Comparison of ENCODE assay signal across 11 cellular contexts in the genomic region with DNA sequence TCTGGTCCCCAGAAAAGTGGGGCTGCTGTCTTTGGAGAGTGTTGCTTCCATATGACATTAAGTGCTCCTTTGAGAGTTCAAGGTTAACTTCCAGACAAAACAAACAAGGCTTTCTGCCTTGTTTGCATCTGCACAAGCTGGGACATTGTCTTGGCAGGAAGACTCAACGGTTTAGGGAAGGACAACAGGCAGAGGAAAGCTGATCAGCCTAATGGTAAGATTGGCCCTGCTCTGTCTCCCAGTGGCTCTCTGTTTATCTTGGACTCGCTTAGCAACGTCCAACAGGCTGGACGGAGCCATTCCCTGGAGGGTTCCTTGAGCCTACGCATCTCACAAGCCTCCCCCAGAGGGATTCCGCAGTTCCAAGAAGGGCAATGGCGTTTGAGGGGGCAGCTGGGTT.
DNase-seq lines count a peak whose midpoint lies in the region; ATAC-seq and TF ChIP-seq lines count a peak whose summit lies in the region.
"Had no signal": no experiment of that assay in that cellular context is flagged by ENCODE, and none has a peak within 500 bp of the region (broad histone marks: within the 10 kb centered on the region; RNA-seq: fewer than 3 reads in every experiment).

No MANE protein-coding gene starts in this region.

- H3K36me3 Mint-ChIP-seq in activated naive CD4-positive, alpha-beta T cell treated with anti-CD3 and anti-CD28 coated beads, Interleukin-2, amount 10 ng/mL, durations not matched to agents 7 days and 5 days, result peaks cover 1% of the 10 kb centered on the region
- H3K36me3 Mint-ChIP-seq: stimulated activated effector memory CD8-positive, alpha-beta T cell treated with anti-CD3 and anti-CD28 coated beads, Interleukin-12 subunit alpha, Interleukin-12 subunit beta, amount 100 ng/mL, for 72 hours had no signal

- peaks cover 11% of the 10 kb centered on the region for H3K4me1 Mint-ChIP-seq in activated naive CD4-positive, alpha-beta T cell treated with anti-CD3 and anti-CD28 coated beads, Interleukin-2, amount 10 ng/mL, durations not matched to agents 7 days and 5 days
- H3K4me1 Mint-ChIP-seq: stimulated activated effector memory CD8-positive, alpha-beta T cell treated with anti-CD3 and anti-CD28 coated beads, Interleukin-12 subunit alpha, Interleukin-12 subunit beta, amount 100 ng/mL, for 72 hours had no signal

- peak overlapping the region; percentile 69 for H3K9ac ChIP-seq in mesenchymal stem cell (ENCODE audit: low read length)

- H3K9me3 ChIP-seq in esophagus muscularis mucosa (no peaks in the 10 kb centered on the region), mesenchymal stem cell (ENCODE audit: control insufficient read depth, low read length) (no peaks in the 10 kb centered on the region), thyroid gland (no peaks in the 10 kb centered on the region)

- peak overlapping the region; percentile 90 for H4K91ac ChIP-seq in mesenchymal stem cell (ENCODE audit: low read length)

- no peak for ATAC-seq in HG02870 (IDR thresholded peaks at IDR 0.05; ENCODE audit: unreplicated experiment)
- ATAC-seq: stimulated activated effector memory CD8-positive, alpha-beta T cell treated with anti-CD3 and anti-CD28 coated beads, Interleukin-12 subunit alpha, Interleukin-12 subunit beta, amount 100 ng/mL, for 72 hours had no signal

- H2BK15ac ChIP-seq in mesenchymal stem cell (ENCODE audit: low read depth, poor library complexity, severe bottlenecking), result no peak overlapping the region

- no peak overlapping the region for H3K4me3 Mint-ChIP-seq in activated naive CD4-positive, alpha-beta T cell treated with anti-CD3 and anti-CD28 coated beads, Interleukin-2, amount 10 ng/mL, durations not matched to agents 7 days and 5 days
- H3K4me3 Mint-ChIP-seq: activated T-helper 1 cell treated with anti-CD3 and anti-CD28 coated beads, Interleukin-12 subunit alpha, Interleukin-12 subunit beta, Interleukin-2, Interleukin-4 antibody, amounts not matched to agents 30 ng/mL and 10 ng/mL and 1 ng/mL, durations not matched to agents 14 hours and 24 hours and 36 hours; stimulated activated effector memory CD8-positive, alpha-beta T cell treated with anti-CD3 and anti-CD28 coated beads, Interleukin-12 subunit alpha, Interleukin-12 subunit beta, amount 100 ng/mL, for 72 hours had no signal

- H3K9me3 Mint-ChIP-seq in activated naive CD4-positive, alpha-beta T cell treated with anti-CD3 and anti-CD28 coated beads, Interleukin-2, amount 10 ng/mL, durations not matched to agents 7 days and 5 days, result peaks cover 5% of the 10 kb centered on the region
- H3K9me3 Mint-ChIP-seq: activated T-helper 1 cell treated with anti-CD3 and anti-CD28 coated beads, Interleukin-12 subunit alpha, Interleukin-12 subunit beta, Interleukin-2, Interleukin-4 antibody, amounts not matched to agents 30 ng/mL and 10 ng/mL and 1 ng/mL, durations not matched to agents 14 hours and 24 hours and 36 hours; stimulated activated effector memory CD8-positive, alpha-beta T cell treated with anti-CD3 and anti-CD28 coated beads, Interleukin-12 subunit alpha, Interleukin-12 subunit beta, amount 100 ng/mL, for 72 hours had no signal

- H3K4me2 ChIP-seq in mesenchymal stem cell (ENCODE audit: low read length, poor library complexity, severe bottlenecking), result no peak overlapping the region

- peak; percentile 2 for DNase-seq in NCI-H187 treated with DMSO at 0.1 percent for 48 hours (lab: John Stamatoyannopoulos, UW)
- no peak for DNase-seq in NCI-H187 (lab: John Stamatoyannopoulos, UW)
- DNase-seq in esophagus muscularis mucosa (ENCODE audit: extremely low spot score), result peak; percentile 74
- peak; percentile 81 for DNase-seq in mesenchymal stem cell
- DNase-seq in thyroid gland, result no peak
- DNase-seq in activated naive CD4-positive, alpha-beta T cell treated with anti-CD3 and anti-CD28 coated beads, Interleukin-2, amount 10 ng/mL, durations not matched to agents 7 days and 5 days, result no peak
- no peak for DNase-seq in NOMO-1 (lab: John Stamatoyannopoulos, UW; ENCODE audit: unreplicated experiment in 2 of 2)
- DNase-seq: NCI-H510A treated with DMSO at 0.1 percent for 48 hours had no signal

- H2BK120ac ChIP-seq in mesenchymal stem cell (ENCODE audit: low read depth, low read length), result peak overlapping the region; percentile 75

- H3K18ac ChIP-seq in mesenchymal stem cell (ENCODE audit: low read depth in 1 of 2, low read length in 2 of 2), result peak overlapping the region; percentile 80 to 91

- TF ChIP-seq CTCF in esophagus muscularis mucosa (IDR thresholded peaks at IDR 0.05) (no peak), thyroid gland (IDR thresholded peaks at IDR 0.05) (no peak)

- H3K14ac ChIP-seq in mesenchymal stem cell (ENCODE audit: low read length in 2 of 2), result no peak overlapping the region

- H3K36me3 ChIP-seq in esophagus muscularis mucosa, result no peaks in the 10 kb centered on the region
- H3K36me3 ChIP-seq in mesenchymal stem cell (ENCODE audit: control insufficient read depth in 1 of 2, insufficient read depth in 2 of 2, low read depth in 1 of 2, low read length in 2 of 2), result no peaks in the 10 kb centered on the region
- H3K36me3 ChIP-seq in thyroid gland, result no peaks in the 10 kb centered on the region

- H3K4me1 ChIP-seq in esophagus muscularis mucosa (peaks cover 14 to 30% (median 28%) of the 10 kb centered on the region in 4 donors), mesenchymal stem cell (ENCODE audit: control insufficient read depth, insufficient read depth, low read depth, low read length) (peaks cover 12% of the 10 kb centered on the region), thyroid gland (peaks cover 31 to 43% of the 10 kb centered on the region in 2 donors)

- H3K4me3 ChIP-seq in esophagus muscularis mucosa, result no peak overlapping the region
- no peak overlapping the region for H3K4me3 ChIP-seq in mesenchymal stem cell (ENCODE audit: insufficient read depth in 1 of 2, low read depth in 1 of 2, low read length in 2 of 2)
- H3K4me3 ChIP-seq in thyroid gland (replicated peaks in 1 of 3), result no peak overlapping the region

- WGBS in esophagus muscularis mucosa, result 60% methylated on average over 7 of the region's 7 CpGs
- 43% methylated on average over 5 of the region's 7 CpGs for WGBS in mesenchymal stem cell
- 32 to 52% methylated on average over 7 of the region's 7 CpGs for WGBS in thyroid gland, 2 donors

- no peak overlapping the region for H2AK5ac ChIP-seq in mesenchymal stem cell (ENCODE audit: low read length, severe bottlenecking)

- no peak overlapping the region for H3K23ac ChIP-seq in mesenchymal stem cell (ENCODE audit: low read length in 2 of 2)

- peak overlapping the region; percentile 2 to 39 for H3K4ac ChIP-seq in mesenchymal stem cell (ENCODE audit: low read depth in 1 of 2, low read length in 2 of 2)

- TF ChIP-seq EP300 in esophagus muscularis mucosa (IDR thresholded peaks at IDR 0.05), result no peak

- H3K79me1 ChIP-seq in mesenchymal stem cell (replicated peaks; ENCODE audit: low read length, poor library complexity, severe bottlenecking), result peaks cover 3% of the 10 kb centered on the region

- no peak overlapping the region for H2BK5ac ChIP-seq in mesenchymal stem cell (ENCODE audit: low read depth, low read length, poor library complexity, severe bottlenecking)

- H3K27ac ChIP-seq in esophagus muscularis mucosa (replicated peaks in 1 of 4) (no peak overlapping the region), mesenchymal stem cell (ENCODE audit: low read length, poor library complexity, severe bottlenecking) (no peak overlapping the region), thyroid gland (peak overlapping the region in 2 of 3 donors; percentile 15 to 35)

- TF ChIP-seq POLR2A in esophagus muscularis mucosa (IDR thresholded peaks at IDR 0.05; ENCODE audit: low read depth), result no peak
- TF ChIP-seq POLR2A in thyroid gland (IDR thresholded peaks at IDR 0.05), result no peak

- intact Hi-C loops in esophagus muscularis mucosa (cut with DNase I), result no loop called here
- intact Hi-C loops in thyroid gland (cut with DNase I), result no loop called here

- H3K27ac Mint-ChIP-seq in activated naive CD4-positive, alpha-beta T cell treated with anti-CD3 and anti-CD28 coated beads, Interleukin-2, amount 10 ng/mL, durations not matched to agents 7 days and 5 days, result no peak overlapping the region
- H3K27ac Mint-ChIP-seq: activated T-helper 1 cell treated with anti-CD3 and anti-CD28 coated beads, Interleukin-12 subunit alpha, Interleukin-12 subunit beta, Interleukin-2, Interleukin-4 antibody, amounts not matched to agents 30 ng/mL and 10 ng/mL and 1 ng/mL, durations not matched to agents 14 hours and 24 hours and 36 hours; stimulated activated effector memory CD8-positive, alpha-beta T cell treated with anti-CD3 and anti-CD28 coated beads, Interleukin-12 subunit alpha, Interleukin-12 subunit beta, amount 100 ng/mL, for 72 hours had no signal

- H2BK12ac ChIP-seq in mesenchymal stem cell (ENCODE audit: low read length in 2 of 2), result peak overlapping the region; percentile 40 to 90

- CTCF ChIA-PET in activated naive CD4-positive, alpha-beta T cell treated with anti-CD3 and anti-CD28 coated beads, Interleukin-2, amount 10 ng/mL, durations not matched to agents 7 days and 5 days (lab: Charles Lee), result no interaction called here

- H3K27me3 Mint-ChIP-seq in activated naive CD4-positive, alpha-beta T cell treated with anti-CD3 and anti-CD28 coated beads, Interleukin-2, amount 10 ng/mL, durations not matched to agents 7 days and 5 days, result peaks cover 5% of the 10 kb centered on the region

- H3K27me3 ChIP-seq in esophagus muscularis mucosa, result no peaks in the 10 kb centered on the region
- H3K27me3 ChIP-seq in mesenchymal stem cell (ENCODE audit: control insufficient read depth in 1 of 2, insufficient read depth in 1 of 2, low read length in 2 of 2), result no peaks in the 10 kb centered on the region
- no peaks in the 10 kb centered on the region for H3K27me3 ChIP-seq in thyroid gland

- peak overlapping the region; percentile 1 for H4K8ac ChIP-seq in mesenchymal stem cell (ENCODE audit: low read length)

- H2AFZ ChIP-seq in mesenchymal stem cell (ENCODE audit: low read depth, low read length), result peak overlapping the region; percentile 0

Comparison
In these comparisons a context has a peak if more than half of its experiments do, and no peak if none do; other contexts are left out.
1. DNase-seq: peak in NCI-H187 treated with DMSO at 0.1 percent for 48 hours (single experiment), esophagus muscularis mucosa (single experiment) and mesenchymal stem cell (single experiment); none in NCI-H187 (0 of 2), thyroid gland (0 of 2), activated naive CD4-positive, alpha-beta T cell treated with anti-CD3 and anti-CD28 coated beads, Interleukin-2, amount 10 ng/mL, durations not matched to agents 7 days and 5 days (single experiment) and NOMO-1 (0 of 2).
2. H3K27ac ChIP-seq: peak in thyroid gland (2 of 3); none in esophagus muscularis mucosa (0 of 4) and mesenchymal stem cell (single experiment).